10 cellular contexts compared by ENCODE assay signal in the genomic region with DNA sequence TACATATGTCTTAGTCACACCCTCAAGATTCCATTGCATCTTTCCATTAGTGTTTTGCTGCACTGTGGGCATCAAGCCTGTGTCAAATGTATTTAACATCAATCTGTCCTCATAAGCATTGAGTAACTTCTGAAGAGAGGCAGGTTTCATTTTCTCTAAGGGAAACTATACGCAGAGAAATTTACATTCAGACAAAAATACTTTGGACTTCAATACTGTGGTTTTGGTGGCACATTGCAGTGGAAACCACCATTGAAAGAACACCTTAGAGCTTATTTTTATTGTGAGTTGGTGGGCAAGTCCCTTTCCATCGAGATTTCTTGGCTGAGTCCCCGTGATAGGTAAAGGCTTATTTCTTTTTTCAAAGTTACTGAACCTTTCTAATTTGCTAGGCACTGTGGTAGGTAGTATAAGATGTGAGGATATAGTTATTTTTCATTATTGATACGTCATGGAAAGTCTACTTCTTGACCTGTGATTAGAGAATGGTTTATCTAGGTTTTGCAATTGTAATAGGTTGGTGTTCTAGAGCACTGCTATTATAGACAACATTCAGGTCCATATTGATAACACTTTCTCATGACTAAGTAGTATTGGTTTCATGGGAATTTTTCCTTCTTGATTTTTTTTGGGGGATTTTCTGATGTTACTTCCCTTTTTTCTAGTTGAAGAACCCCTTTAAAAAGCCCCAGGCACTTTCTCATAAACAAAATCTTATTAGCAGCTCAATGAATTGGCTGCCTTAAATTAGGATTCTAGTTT.
A peak's percentile ranks its signal among the peaks of the same experiment; 100 is the strongest.
DNase-seq lines count a peak whose midpoint lies in the region; ATAC-seq, FAIRE-seq and TF ChIP-seq lines count a peak whose summit lies in the region.
"Had no signal": no experiment of that assay in that cellular context is flagged by ENCODE, and none has a peak within 500 bp of the region (broad histone marks: within the 10 kb centered on the region; RNA-seq: fewer than 3 reads in every experiment).

No MANE protein-coding gene starts in this region.

- FAIRE-seq in A549 (lab: Jason Lieb, UNC) = no peak

- TF ChIP-seq CTCF in A549 (IDR thresholded peaks at IDR 0.05) = no peak
- TF ChIP-seq CTCF in lower lobe of right lung (IDR thresholded peaks at IDR 0.05) = no peak
- TF ChIP-seq CTCF in transverse colon (IDR thresholded peaks at IDR 0.05) = no peak

- in situ Hi-C loops in transverse colon (cut with MboI; ENCODE audit: low pct_ligation_motif_present in 1 of 4, low pct_unique_long_range_greater_than_20kb in 1 of 4, low sequenced_read_pairs in 3 of 4) = loop anchor here in 1 of 4 donors (25.0 kb wide), 1 partner anchor 1816 kb away; no protein-coding TSS in a partner anchor

- TF ChIP-seq EP300 in A549 (IDR thresholded peaks at IDR 0.05) = no peak
- TF ChIP-seq EP300 in transverse colon (IDR thresholded peaks at IDR 0.05; ENCODE audit: low read depth) = no peak

- CTCF ChIA-PET in A549 (lab: Yijun Ruan, JAX) = no interaction called here

- H3K4me2 ChIP-seq in A549 = 0 out of 3 replicates have a peak overlapping the region, but pooled peaks have one; percentile 12

- no peak overlapping the region for H3K27ac ChIP-seq in A549
- no peak overlapping the region for H3K27ac ChIP-seq in lower lobe of right lung
- no peak overlapping the region for H3K27ac ChIP-seq in transverse colon

- POLR2A ChIA-PET in A549 (lab: Yijun Ruan, JAX) = no interaction called here

- TF ChIP-seq POLR2A in A549 (IDR thresholded peaks at IDR 0.05; ENCODE audit: low read length) = no peak
- TF ChIP-seq POLR2A in transverse colon (IDR thresholded peaks at IDR 0.05) = no peak

- ATAC-seq in A549 (no peak), GM18861 (IDR thresholded peaks at IDR 0.05; ENCODE audit: unreplicated experiment) (peak; percentile 83), HG02623 (IDR thresholded peaks at IDR 0.05; ENCODE audit: unreplicated experiment) (peak; percentile 94), lower lobe of right lung (no peak)

- intact Hi-C loops in lower lobe of right lung (cut with DNase I) = no loop called here
- intact Hi-C loops in transverse colon (cut with DNase I; ENCODE audit: low total_unique reads) = loop anchor here (10.0 kb wide), 1 partner anchor 414 kb away; no protein-coding TSS in a partner anchor

- no peaks in the 10 kb centered on the region for H3K9me3 ChIP-seq in A549
- H3K9me3 ChIP-seq in lower lobe of right lung = no peaks in the 10 kb centered on the region
- no peaks in the 10 kb centered on the region for H3K9me3 ChIP-seq in transverse colon

- H3K27me3 ChIP-seq in lower lobe of right lung (ENCODE audit: low read depth) = no peaks in the 10 kb centered on the region
- no peaks in the 10 kb centered on the region for H3K27me3 ChIP-seq in transverse colon

- H3K36me3 ChIP-seq in lower lobe of right lung (no peaks in the 10 kb centered on the region), transverse colon (no peaks in the 10 kb centered on the region)

- H3K4me3 ChIP-seq in A549 (no peak overlapping the region), lower lobe of right lung (no peak overlapping the region), transverse colon (no peak overlapping the region)

- H3K4me1 ChIP-seq in A549 (no peaks in the 10 kb centered on the region), lower lobe of right lung (no peaks in the 10 kb centered on the region), transverse colon (no peaks in the 10 kb centered on the region)

- DNase-seq in A549 (ENCODE audit: low read depth in 1 of 2, low spot score in 1 of 2) (no peak), HT1080 (ENCODE audit: low read depth) (peak; percentile 15), lower lobe of right lung (no peak), HUDEP-2 (lab: John Stamatoyannopoulos, UW; ENCODE audit: unreplicated experiment in 76 of 76) (no peak), transverse colon (no peak), CD1c-positive myeloid dendritic cell (ENCODE audit: extremely low spot score) (no peak)
- DNase-seq: KG1, occipital lobe had no signal

- TF ChIP-seq RAD21 in A549 (conservative IDR thresholded peaks at IDR 0.05 in 1 of 2, IDR thresholded peaks at IDR 0.05 in 1 of 2) = no peak

- 12% methylated on average over 4 of the region's 4 CpGs for WGBS in A549 (ENCODE audit: missing lambda C conversion rate)
- WGBS in transverse colon (ENCODE audit: low coverage in 1 of 2), 2 donors = 62 to 77% methylated on average over 4 of the region's 4 CpGs

TF ChIP-seq in A549, 52 proteins besides CTCF, POLR2A, EP300 and RAD21:
- TF ChIP-seq, protein P1, sequence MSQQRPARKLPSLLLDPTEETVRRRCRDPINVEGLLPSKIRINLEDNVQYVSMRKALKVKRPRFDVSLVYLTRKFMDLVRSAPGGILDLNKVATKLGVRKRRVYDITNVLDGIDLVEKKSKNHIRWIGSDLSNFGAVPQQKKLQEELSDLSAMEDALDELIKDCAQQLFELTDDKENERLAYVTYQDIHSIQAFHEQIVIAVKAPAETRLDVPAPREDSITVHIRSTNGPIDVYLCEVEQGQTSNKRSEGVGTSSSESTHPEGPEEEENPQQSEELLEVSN (IDR thresholded peaks at IDR 0.05; ENCODE audit: borderline replicate concordance, low read depth) = no peak
- TF ChIP-seq, protein P2, sequence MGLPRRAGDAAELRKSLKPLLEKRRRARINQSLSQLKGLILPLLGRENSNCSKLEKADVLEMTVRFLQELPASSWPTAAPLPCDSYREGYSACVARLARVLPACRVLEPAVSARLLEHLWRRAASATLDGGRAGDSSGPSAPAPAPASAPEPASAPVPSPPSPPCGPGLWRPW (IDR thresholded peaks at IDR 0.05) = no peak
- TF ChIP-seq EHMT2 (IDR thresholded peaks at IDR 0.05; ENCODE audit: low read depth) = no peak

Comparison
In these comparisons a context has a peak if more than half of its experiments do, and no peak if none do; other contexts are left out.
1. ATAC-seq: peak in GM18861 (single experiment) and HG02623 (single experiment); none in A549 (0 of 2) and lower lobe of right lung (0 of 2).